ENCODE assay signal across 8 cellular contexts in the genomic region with DNA sequence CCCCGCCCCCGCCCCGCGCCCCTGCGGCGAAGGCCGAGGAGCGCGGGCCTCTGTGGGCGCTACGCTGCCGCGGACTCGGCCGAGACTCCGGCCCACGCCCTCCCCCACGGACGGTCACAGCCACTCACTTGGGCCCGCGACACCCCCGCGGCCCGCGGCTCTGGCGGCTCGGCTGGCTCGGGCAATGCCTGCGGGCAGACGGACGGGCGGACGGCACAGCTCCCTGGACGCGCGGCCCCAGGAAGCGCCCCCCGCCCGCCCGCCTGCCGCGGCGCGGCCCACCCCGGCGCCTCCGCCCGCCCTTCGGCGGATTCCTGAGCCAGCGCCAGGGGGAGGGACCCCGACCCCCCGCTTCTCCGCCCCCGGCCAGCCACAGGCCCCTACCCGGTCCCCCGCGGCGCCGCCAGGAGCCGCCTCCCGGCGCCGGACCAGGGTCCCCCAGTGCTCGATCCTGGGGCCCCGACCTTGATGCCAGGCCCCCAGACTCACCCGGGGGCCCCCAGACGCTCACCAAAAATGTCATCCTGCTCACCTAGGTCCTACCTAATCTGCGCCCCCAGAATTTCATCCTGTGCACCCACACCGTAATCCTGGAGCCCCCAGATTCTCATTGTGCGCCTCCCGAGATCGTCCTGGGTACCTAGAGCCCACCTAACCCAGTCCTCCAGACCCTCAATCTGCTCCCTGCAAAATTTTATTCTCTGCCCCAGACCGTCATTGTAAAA. TPM values are rescaled to one million over a fixed set of nuclear protein-coding genes. Genes with fewer than 3 reads are reported as not detected.
DNase-seq lines count a peak whose midpoint lies in the region; ATAC-seq and TF ChIP-seq lines count a peak whose summit lies in the region.

Gene EFEMP2 (minus strand): TSS at position 246 of the 725 bp plus-strand sequence. CDS start 446 bp downstream, outside the sequence.

- peak in 1 of 4 donors; percentile 16 for TF ChIP-seq POLR2A in upper lobe of left lung (IDR thresholded peaks at IDR 0.05)

- peak within 1 kb of the TSS; percentile 96 for H3K4me3 Mint-ChIP-seq in dendritic cell treated with granulocyte-macrophage colony-stimulating factor and Interleukin-4, amounts not matched to agents 40 ng/mL and 50 ng/mL, for 4 days
- H3K4me3 Mint-ChIP-seq in memory B cell = peak within 1 kb of the TSS; percentile 90

- H3K36me3 Mint-ChIP-seq in dendritic cell treated with granulocyte-macrophage colony-stimulating factor and Interleukin-4, amounts not matched to agents 40 ng/mL and 50 ng/mL, for 4 days (ENCODE audit: low read depth) = peaks cover 18% of the 10 kb centered on the region
- H3K36me3 Mint-ChIP-seq in memory B cell = no peaks in the 10 kb centered on the region

- H3K27me3 Mint-ChIP-seq in dendritic cell treated with granulocyte-macrophage colony-stimulating factor and Interleukin-4, amounts not matched to agents 40 ng/mL and 50 ng/mL, for 4 days = peaks cover 25% of the 10 kb centered on the region
- no peaks in the 10 kb centered on the region for H3K27me3 Mint-ChIP-seq in memory B cell

- TF ChIP-seq CTCF in LNCaP clone FGC (IDR thresholded peaks at IDR 0.05; ENCODE audit: control insufficient read depth, extremely low read depth, insufficient read depth) (no peak), upper lobe of left lung (IDR thresholded peaks at IDR 0.05) (no peak)

- intact Hi-C loops in dendritic cell treated with granulocyte-macrophage colony-stimulating factor and Interleukin-4, amounts not matched to agents 40 ng/mL and 50 ng/mL, for 4 days (cut with micrococcal nuclease) = no loop called here

- peak within 1 kb of the TSS; percentile 52 for H3K4me3 ChIP-seq in LNCaP clone FGC (ENCODE audit: low read depth, low read length)
- peak within 1 kb of the TSS; percentile 56 to 65 (median 62) for H3K4me3 ChIP-seq in upper lobe of left lung

- no peak for ATAC-seq in memory B cell (ENCODE audit: low read depth)
- peak in 1 of 2 donors; percentile 73 for ATAC-seq in upper lobe of left lung (ENCODE audit: low FRiP score in 2 of 2)

- TF ChIP-seq EP300 in upper lobe of left lung (IDR thresholded peaks at IDR 0.05) = no peak

- H3K4me1 Mint-ChIP-seq in dendritic cell treated with granulocyte-macrophage colony-stimulating factor and Interleukin-4, amounts not matched to agents 40 ng/mL and 50 ng/mL, for 4 days (ENCODE audit: low read depth) = peaks cover 55% of the 10 kb centered on the region
- H3K4me1 Mint-ChIP-seq in memory B cell = peaks cover 12% of the 10 kb centered on the region

- DNase-seq in AG08396 (ENCODE audit: low spot score) = peak; percentile 68
- DNase-seq in LNCaP clone FGC (ENCODE audit: low read depth) = no peak
- no peak for DNase-seq in memory B cell (ENCODE audit: low spot score in 2 of 2)
- peak in 1 of 2 donors; percentile 91 for DNase-seq in upper lobe of left lung
- no peak for DNase-seq in pons (ENCODE audit: low spot score)
- DNase-seq in NK-92 (lab: John Stamatoyannopoulos, UW; ENCODE audit: unreplicated experiment) = no peak
- no peak for DNase-seq in stimulated activated CD4-positive, alpha-beta T cell treated with anti-CD3 and anti-CD28 coated beads, Interleukin-12 subunit alpha, Interleukin-12 subunit beta, amount 100 ng/mL, for 4 hours

- H3K27me3 ChIP-seq in upper lobe of left lung = no peaks in the 10 kb centered on the region

- no peaks in the 10 kb centered on the region for H3K9me3 ChIP-seq in upper lobe of left lung

- peaks cover 0 to 30% (median 3%) of the 10 kb centered on the region in 4 donors for H3K36me3 ChIP-seq in upper lobe of left lung

- H3K4me1 ChIP-seq in upper lobe of left lung = peaks cover 17 to 36% (median 29%) of the 10 kb centered on the region in 4 donors

- H3K27ac Mint-ChIP-seq in dendritic cell treated with granulocyte-macrophage colony-stimulating factor and Interleukin-4, amounts not matched to agents 40 ng/mL and 50 ng/mL, for 4 days = peak within 1 kb of the TSS; percentile 95
- peak within 1 kb of the TSS; percentile 93 for H3K27ac Mint-ChIP-seq in memory B cell

- WGBS in upper lobe of left lung, 2 donors = 0 to 3% methylated on average over 7 to 8 of the region's 74 CpGs

- no peaks in the 10 kb centered on the region for H3K9me3 Mint-ChIP-seq in dendritic cell treated with granulocyte-macrophage colony-stimulating factor and Interleukin-4, amounts not matched to agents 40 ng/mL and 50 ng/mL, for 4 days
- H3K9me3 Mint-ChIP-seq in memory B cell = no peaks in the 10 kb centered on the region

- H3K27ac ChIP-seq in upper lobe of left lung = peak within 1 kb of the TSS; percentile 86 to 96 (median 94)

RNA-seq across cellular contexts. Expression of gene EFEMP2, which starts in this region (rescaled TPM):
- 10 to 100 TPM; 28.8 to 79.6 (median 65.3) TPM for total RNA-seq in upper lobe of left lung
